8 cellular contexts compared by ENCODE assay signal in genomic region chr6:26312501-26313390, GRCh38. TPM values are rescaled to one million over a fixed set of nuclear protein-coding genes. Genes with fewer than 3 reads are reported as not detected.
DNase-seq lines count a peak whose midpoint lies in the region; ATAC-seq and TF ChIP-seq lines count a peak whose summit lies in the region.

No MANE protein-coding gene starts in this region.

- no peaks in the 10 kb centered on the region for H4K20me1 ChIP-seq in PC-9 (ENCODE audit: insufficient read depth)
- no peaks in the 10 kb centered on the region for H4K20me1 ChIP-seq in fibroblast of lung (ENCODE audit: control insufficient read depth, extremely low read depth, insufficient read depth, low read length)

- TF ChIP-seq EP300 in Ishikawa (IDR thresholded peaks at IDR 0.05; ENCODE audit: borderline replicate concordance) = no peak

- H3K36me3 ChIP-seq in PC-9 (ENCODE audit: low read depth) = no peaks in the 10 kb centered on the region
- no peaks in the 10 kb centered on the region for H3K36me3 ChIP-seq in fibroblast of lung (ENCODE audit: control insufficient read depth, insufficient read depth, low read length)

- H3K4me3 ChIP-seq in PC-9 (peak overlapping the region; percentile 69), fibroblast of lung (replicated peaks in 1 of 4; ENCODE audit: control extremely low read depth in 1 of 4, insufficient read depth in 1 of 4, low read depth in 3 of 4, low read length in 4 of 4) (peak overlapping the region; percentile 61 to 88 (median 70))

- peaks cover 44% of the 10 kb centered on the region for H3F3A ChIP-seq in PC-9 (ENCODE audit: insufficient read depth, low read depth)

- peak overlapping the region; percentile 87 for H3K4me2 ChIP-seq in PC-9
- H3K4me2 ChIP-seq in fibroblast of lung (ENCODE audit: extremely low read depth, insufficient read depth, low read length) = peak overlapping the region; percentile 82

- H3K27ac ChIP-seq in 22Rv1 (peak overlapping the region; percentile 87), PC-9 (peak overlapping the region; percentile 74), fibroblast of lung (ENCODE audit: insufficient read depth, low read length) (no peak overlapping the region)

- peak; percentile 30 for ATAC-seq in GM18870 (IDR thresholded peaks at IDR 0.05; ENCODE audit: unreplicated experiment)
- peak; percentile 70 to 76 for ATAC-seq in activated T-cell treated with anti-CD3 and anti-CD28 coated beads, Interleukin-2, amount 50 U/mL, for 72 hours (replicated peaks in 1 of 2)

- H3K4me1 ChIP-seq in PC-9 (replicated peaks; ENCODE audit: insufficient read depth) (peaks cover 13% of the 10 kb centered on the region), fibroblast of lung (ENCODE audit: control insufficient read depth, extremely low read depth, insufficient read depth, low read length) (peaks cover 6% of the 10 kb centered on the region)

- H3K27ac Mint-ChIP-seq in activated T-cell treated with anti-CD3 and anti-CD28 coated beads, Interleukin-2, amount 50 U/mL, for 72 hours = peak overlapping the region; percentile 99
- peak overlapping the region; percentile 27 to 50 (median 31) for H3K27ac Mint-ChIP-seq in nephron

- H3K36me3 Mint-ChIP-seq in activated T-cell treated with anti-CD3 and anti-CD28 coated beads, Interleukin-2, amount 50 U/mL, for 72 hours (ENCODE audit: insufficient read depth in 2 of 2) = peaks cover 0 to 3% of the 10 kb centered on the region in 2 donors
- no peaks in the 10 kb centered on the region for H3K36me3 Mint-ChIP-seq in nephron (ENCODE audit: low read depth)

- BruUV-seq in PC-9 (replicated peaks; lab: Mats Ljungman, UMichigan) = no TSS peak

- H3K9ac ChIP-seq in fibroblast of lung (ENCODE audit: insufficient read depth, low read length) = no peak overlapping the region

- peak overlapping the region; percentile 87 to 99 for H3K4me3 Mint-ChIP-seq in activated T-cell treated with anti-CD3 and anti-CD28 coated beads, Interleukin-2, amount 50 U/mL, for 72 hours
- H3K4me3 Mint-ChIP-seq in nephron = peak overlapping the region; percentile 86 to 94 (median 87)

- DNase-seq in PC-9 (peak; percentile 74 to 77), fibroblast of lung (ENCODE audit: low read depth in 2 of 2) (peak; percentile 86 to 96)
- DNase-seq in activated T-cell treated with anti-CD3 and anti-CD28 coated beads, Interleukin-2, amount 50 U/mL, for 72 hours = peak; percentile 80 to 83
- DNase-seq in stimulated activated naive CD4-positive, alpha-beta T cell treated with Interleukin-2 at 50 U/mL for 16 hours (lab: John Stamatoyannopoulos, UW) = peak; percentile 69

- H3K79me2 ChIP-seq in PC-9 (ENCODE audit: low read depth) (no peaks in the 10 kb centered on the region), fibroblast of lung (ENCODE audit: control insufficient read depth, insufficient read depth, low read length) (no peaks in the 10 kb centered on the region)

- CTCF ChIA-PET in PC-9 (lab: Charles Lee) = no interaction called here

- no peaks in the 10 kb centered on the region for H3K9me2 ChIP-seq in PC-9 (ENCODE audit: insufficient read depth)

- H3K27me3 ChIP-seq in PC-9 (ENCODE audit: insufficient read depth, low read depth) (no peaks in the 10 kb centered on the region), fibroblast of lung (ENCODE audit: control insufficient read depth, insufficient read depth, low read length) (no peaks in the 10 kb centered on the region)

- H3K4me1 Mint-ChIP-seq in activated T-cell treated with anti-CD3 and anti-CD28 coated beads, Interleukin-2, amount 50 U/mL, for 72 hours (ENCODE audit: low read depth) = peaks cover 45% of the 10 kb centered on the region
- H3K4me1 Mint-ChIP-seq in nephron = peaks cover 38% of the 10 kb centered on the region

- H3K27me3 Mint-ChIP-seq in activated T-cell treated with anti-CD3 and anti-CD28 coated beads, Interleukin-2, amount 50 U/mL, for 72 hours (ENCODE audit: low read depth) = no peaks in the 10 kb centered on the region
- H3K27me3 Mint-ChIP-seq in nephron (ENCODE audit: low read depth) = no peaks in the 10 kb centered on the region

- POLR2A ChIA-PET in PC-9 (lab: Charles Lee; ENCODE audit: unreplicated experiment) = interaction anchor here (0.6 to 0.7 kb wide), 4 partner anchors 11 to 1551 kb away, joined by 3 to 6 read pairs (median 4); no protein-coding TSS in a partner anchor

- TF ChIP-seq CTCF in 22Rv1 (IDR thresholded peaks at IDR 0.05) = no peak
- TF ChIP-seq CTCF in PC-9 (conservative IDR thresholded peaks at IDR 0.05) = no peak
- no peak for TF ChIP-seq CTCF in fibroblast of lung (conservative IDR thresholded peaks at IDR 0.05 in 1 of 2, IDR thresholded peaks at IDR 0.05 in 1 of 2; ENCODE audit: low read depth in 1 of 2, low read length in 2 of 2)
- no peak for TF ChIP-seq CTCF in nephron (IDR thresholded peaks at IDR 0.05; ENCODE audit: unreplicated experiment in 3 of 3)

- intact Hi-C loops in PC-9 (cut with micrococcal nuclease; ENCODE audit: unreplicated experiment) = loop anchor here (1.0 to 5.0 kb wide), 4 partner anchors 10 to 240 kb away; partner anchors contain the start of gene HMGN4

- H3K9me3 Mint-ChIP-seq in activated T-cell treated with anti-CD3 and anti-CD28 coated beads, Interleukin-2, amount 50 U/mL, for 72 hours = no peaks in the 10 kb centered on the region
- no peaks in the 10 kb centered on the region for H3K9me3 Mint-ChIP-seq in nephron

- H3K9me3 ChIP-seq in PC-9 (ENCODE audit: insufficient read depth, low read depth) (no peaks in the 10 kb centered on the region), fibroblast of lung (ENCODE audit: control insufficient read depth, insufficient read depth, low read depth, low read length) (no peaks in the 10 kb centered on the region)

- H2AFZ ChIP-seq in PC-9 (peak overlapping the region; percentile 74), fibroblast of lung (ENCODE audit: low read length) (peak overlapping the region; percentile 58)

- no peak; the same call in 1 of the 2 replicates for TF ChIP-seq RAD21 in Ishikawa (IDR thresholded peaks at IDR 0.05; ENCODE audit: low read depth)

TF ChIP-seq in Ishikawa, 13 proteins besides CTCF, POLR2A, EP300 and RAD21:
- no peak for TF ChIP-seq USF1 (IDR thresholded peaks at IDR 0.05)
- 0 out of 2 replicates have a peak, but pooled peaks have one; percentile 41 for TF ChIP-seq ZBTB7A (IDR thresholded peaks at IDR 0.05; ENCODE audit: low read depth)
- TF ChIP-seq NFIC (IDR thresholded peaks at IDR 0.05) = no peak
- 0 out of 2 replicates have a peak, but pooled peaks have one; percentile 24 for TF ChIP-seq CREB1 (IDR thresholded peaks at IDR 0.05; ENCODE audit: low read depth)
- peak; percentile 55; the same call in 1 of the 2 replicates for TF ChIP-seq YY1 (IDR thresholded peaks at IDR 0.05; ENCODE audit: low read depth)
- TF ChIP-seq TEAD4 (IDR thresholded peaks at IDR 0.05) = peak; percentile 91
- peak; percentile 42 for TF ChIP-seq MAX (IDR thresholded peaks at IDR 0.05)
- peak; percentile 41 for TF ChIP-seq CEBPB (IDR thresholded peaks at IDR 0.05)
- 0 out of 2 replicates have a peak, but pooled peaks have one; percentile 11 for TF ChIP-seq FOXM1 (IDR thresholded peaks at IDR 0.05; ENCODE audit: borderline replicate concordance, low read depth)
- no peak for TF ChIP-seq REST (IDR thresholded peaks at IDR 0.05; ENCODE audit: low read depth)
- TF ChIP-seq EGR1 (IDR thresholded peaks at IDR 0.05) = 0 out of 2 replicates have a peak, but pooled peaks have one; percentile 10
- TF ChIP-seq TCF12 (IDR thresholded peaks at IDR 0.05; ENCODE audit: low read depth) = peak; percentile 53
- no peak for TF ChIP-seq TAF1 (IDR thresholded peaks at IDR 0.05; ENCODE audit: low read depth)

RNA-seq across cellular contexts. Expression of gene BTN3A2, which starts 52.3 kb away (rescaled TPM):
- total RNA-seq in PC-9 (2021) = 28.7 and 32.9 TPM in 2 replicates
- 10 to 100 TPM; 51.9 to 72.0 TPM for total RNA-seq in activated T-cell treated with anti-CD3 and anti-CD28 coated beads, Interleukin-2, amount 50 U/mL, for 72 hours
- 21.6 and 21.8 TPM in 2 replicates for total RNA-seq in fibroblast of lung
- 27.2 and 39.1 TPM in 2 replicates for polyA plus RNA-seq in fibroblast of lung
- polyA plus RNA-seq in fibroblast of lung (2012) = 19.1 and 24.8 TPM in 2 replicates
- polyA minus RNA-seq in fibroblast of lung (ENCODE audit: low replicate concordance) = 10.0 and 23.6 TPM in 2 replicates
